Comparison of ENCODE assay signal across 17 cellular contexts in genomic region chr1:233379869-233380438, GRCh38. TPM values are rescaled to one million over a fixed set of nuclear protein-coding genes. Genes with fewer than 3 reads are reported as not detected.
DNase-seq lines count a peak whose midpoint lies in the region; ATAC-seq, FAIRE-seq and TF ChIP-seq lines count a peak whose summit lies in the region.
"Had no signal": no experiment of that assay in that cellular context is flagged by ENCODE, and none has a peak within 500 bp of the region (broad histone marks: within the 10 kb centered on the region; RNA-seq: fewer than 3 reads in every experiment).

No MANE protein-coding gene starts in this region.

- no peak for DNase-seq in stimulated activated effector memory CD8-positive, alpha-beta T cell treated with anti-CD3 and anti-CD28 coated beads, Interleukin-12 subunit alpha, Interleukin-12 subunit beta, amount 100 ng/mL, for 72 hours (ENCODE audit: low spot score in 2 of 2)
- DNase-seq in HFFc6 (no peak), pancreas (no peak), HuH-7.5 (ENCODE audit: low spot score) (no peak)
- DNase-seq: C1 segment of cervical spinal cord; DMS79; effector CD8-positive, alpha-beta T cell; GM23248; hippocampal formation; NCI-H1694; SIG-M5; stimulated activated CD4-positive, alpha-beta T cell treated with anti-CD3 and anti-CD28 coated beads, Interleukin-2, amount 100 ng/mL, for 24 hours had no signal

- H3K27me3 ChIP-seq in pancreas: no peaks in the 10 kb centered on the region
- H3K27me3 ChIP-seq: cardiac muscle cell, neutrophil had no signal

- no peaks in the 10 kb centered on the region for H3K36me3 Mint-ChIP-seq in stimulated activated effector memory CD8-positive, alpha-beta T cell treated with anti-CD3 and anti-CD28 coated beads, Interleukin-12 subunit alpha, Interleukin-12 subunit beta, amount 100 ng/mL, for 72 hours
- no peaks in the 10 kb centered on the region for H3K36me3 Mint-ChIP-seq in HFFc6 (ENCODE audit: low read depth)

- H3K9me3 ChIP-seq in pancreas: no peaks in the 10 kb centered on the region
- H3K9me3 ChIP-seq: neutrophil had no signal

- H3K4me1 Mint-ChIP-seq in stimulated activated effector memory CD8-positive, alpha-beta T cell treated with anti-CD3 and anti-CD28 coated beads, Interleukin-12 subunit alpha, Interleukin-12 subunit beta, amount 100 ng/mL, for 72 hours: no peaks in the 10 kb centered on the region
- H3K4me1 Mint-ChIP-seq in HFFc6 (ENCODE audit: low read depth): no peaks in the 10 kb centered on the region

- peak; percentile 78 for ATAC-seq in GM18861 (IDR thresholded peaks at IDR 0.05; ENCODE audit: unreplicated experiment)
- peak; percentile 69 for ATAC-seq in GM21723 (IDR thresholded peaks at IDR 0.05; ENCODE audit: unreplicated experiment)
- ATAC-seq in HG03108 (IDR thresholded peaks at IDR 0.05; ENCODE audit: unreplicated experiment): peak; percentile 54
- ATAC-seq in stimulated activated effector memory CD8-positive, alpha-beta T cell treated with anti-CD3 and anti-CD28 coated beads, Interleukin-12 subunit alpha, Interleukin-12 subunit beta, amount 100 ng/mL, for 72 hours: peak; percentile 69
- ATAC-seq in pancreas: no peak

- H3K9me3 Mint-ChIP-seq in stimulated activated effector memory CD8-positive, alpha-beta T cell treated with anti-CD3 and anti-CD28 coated beads, Interleukin-12 subunit alpha, Interleukin-12 subunit beta, amount 100 ng/mL, for 72 hours: no peaks in the 10 kb centered on the region
- no peaks in the 10 kb centered on the region for H3K9me3 Mint-ChIP-seq in HFFc6

- no peak overlapping the region for H3K27ac ChIP-seq in pancreas
- H3K27ac ChIP-seq: cardiac muscle cell, GM23248, neutrophil had no signal

- WGBS in pancreas, 2 donors: 88 to 89% methylated on average over 7 of the region's 7 CpGs

- no peak for FAIRE-seq in pancreas (lab: Jason Lieb, UNC)

- no peak overlapping the region for H3K4me3 ChIP-seq in pancreas
- H3K4me3 ChIP-seq: cardiac muscle cell, GM23248 had no signal

- H3K36me3 ChIP-seq in pancreas: peaks cover 0 to 43% (median 10%) of the 10 kb centered on the region in 3 donors
- H3K36me3 ChIP-seq: cardiac muscle cell, neutrophil had no signal

- intact Hi-C loops in pancreas (cut with DNase I): no loop called here

- no peak overlapping the region for H3K4me3 Mint-ChIP-seq in stimulated activated effector memory CD8-positive, alpha-beta T cell treated with anti-CD3 and anti-CD28 coated beads, Interleukin-12 subunit alpha, Interleukin-12 subunit beta, amount 100 ng/mL, for 72 hours
- no peak overlapping the region for H3K4me3 Mint-ChIP-seq in HFFc6

- no peaks in the 10 kb centered on the region for H3K4me1 ChIP-seq in pancreas

- TF ChIP-seq CTCF in HFFc6 (IDR thresholded peaks at IDR 0.05) (no peak), pancreas (IDR thresholded peaks at IDR 0.05) (no peak)

- no peak overlapping the region for H3K27ac Mint-ChIP-seq in stimulated activated effector memory CD8-positive, alpha-beta T cell treated with anti-CD3 and anti-CD28 coated beads, Interleukin-12 subunit alpha, Interleukin-12 subunit beta, amount 100 ng/mL, for 72 hours
- no peak overlapping the region for H3K27ac Mint-ChIP-seq in HFFc6

- H3K27me3 Mint-ChIP-seq in HFFc6 (ENCODE audit: insufficient read depth): no peaks in the 10 kb centered on the region; the same call in 1 of the 2 replicates

RNA-seq across cellular contexts. Expression of gene MAP3K21, which starts 52.4 kb away (rescaled TPM):
- total RNA-seq in HFFc6 (2021; fragmentation: NEBNext Ultra II Directional; extraction: Animal tissue kit (Norgen Biotek cat#: 25700)): under 1 TPM in 3 of 6 experiments, not detected in 3; 0.06 to 0.09 (median 0.09) TPM
- total RNA-seq in pancreas: 10 to 100 TPM; 12.6 to 18.8 (median 15.3) TPM
- polyA plus RNA-seq in pancreas: 10 to 100 TPM in 1 of 2 donors, 1 to 10 TPM in 1; 9.7 to 22.0 TPM
- total RNA-seq: GM23248 had no signal

Comparison
In these comparisons a context has a peak if more than half of its experiments do, and no peak if none do; other contexts are left out.
1. ATAC-seq: peak in GM18861 (single experiment), GM21723 (single experiment), HG03108 (single experiment) and stimulated activated effector memory CD8-positive, alpha-beta T cell treated with anti-CD3 and anti-CD28 coated beads, Interleukin-12 subunit alpha, Interleukin-12 subunit beta, amount 100 ng/mL, for 72 hours (single experiment); none in pancreas (0 of 4).
2. RNA of gene MAP3K21, which starts 52.4 kb away (total RNA-seq): 12.6 to 18.8 TPM in pancreas; 0.06 to 0.09 TPM in HFFc6; every median in the first group is over 10 times any median in the second.